1 cellular context compared by ENCODE assay signal in the genomic region with DNA sequence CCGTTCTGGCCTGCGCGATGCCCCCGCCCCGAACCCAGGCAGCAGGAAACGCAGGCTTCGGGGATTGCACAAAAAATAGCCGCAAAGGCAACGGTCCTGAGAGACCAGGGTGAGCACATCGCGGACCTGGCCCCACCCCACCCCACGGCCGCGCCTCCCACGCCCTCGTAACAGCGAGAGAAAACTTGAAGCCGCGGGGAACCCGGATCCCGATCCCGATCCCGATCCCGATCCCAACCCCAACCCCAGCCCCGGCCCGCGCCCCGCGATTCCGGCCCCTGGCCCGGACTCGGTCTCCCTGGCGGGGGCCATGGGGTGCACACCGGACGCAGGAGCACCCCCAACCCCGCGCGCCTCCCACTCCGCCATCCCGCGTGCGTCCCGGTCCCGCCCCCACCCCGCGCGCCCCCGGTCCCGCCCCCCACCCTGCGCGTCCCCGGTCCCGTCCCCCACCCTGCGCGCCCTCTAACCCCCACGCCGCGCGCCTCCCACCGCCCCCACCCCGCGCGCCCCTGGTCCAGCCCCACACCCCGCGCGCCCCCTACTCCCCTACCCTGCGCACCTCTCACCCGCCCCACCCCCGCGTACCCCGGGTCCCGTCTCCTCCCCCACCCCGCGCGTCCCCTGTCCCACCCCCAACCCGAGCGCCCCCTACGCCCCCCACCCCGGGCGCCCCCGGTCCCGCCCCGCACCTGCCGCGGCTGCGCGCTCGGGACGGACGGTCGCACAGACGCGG.
TF ChIP-seq lines count a peak whose summit lies in the region.

No MANE protein-coding gene starts in this region.

TF ChIP-seq in IMR-90, 13 proteins besides CTCF, POLR2A, EP300 and RAD21:
- TF ChIP-seq CEBPB (IDR thresholded peaks at IDR 0.05; ENCODE audit: low read depth, low read length) (peak; percentile 48), MXI1 (IDR thresholded peaks at IDR 0.05; ENCODE audit: borderline replicate concordance, low read depth, low read length) (peak; percentile 34; the same call in 1 of the 2 replicates), CHD1 (IDR thresholded peaks at IDR 0.05; ENCODE audit: low read depth, low read length) (no peak)
